13 cellular contexts compared by ENCODE assay signal in the genomic region with DNA sequence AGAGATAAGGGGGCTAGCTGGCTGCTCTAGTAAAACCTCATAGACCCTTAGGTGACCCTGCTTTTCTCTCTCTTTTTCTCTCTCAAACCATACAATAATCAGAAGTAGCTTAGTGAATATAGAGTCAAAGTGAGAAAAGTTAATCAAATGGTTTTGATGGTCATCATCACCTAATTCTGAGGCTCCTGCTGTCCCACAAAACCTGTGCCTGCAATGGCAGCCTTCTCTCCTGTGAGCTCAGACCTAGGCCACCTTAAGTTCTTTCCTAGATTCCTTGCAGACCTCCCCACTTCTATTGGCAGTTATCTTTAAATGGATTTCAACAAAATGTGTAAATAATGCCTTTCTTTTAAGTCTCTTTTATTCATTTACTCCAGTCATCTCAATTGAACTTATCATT. TPM values are rescaled to one million over a fixed set of nuclear protein-coding genes. Genes with fewer than 3 reads are reported as not detected.
DNase-seq lines count a peak whose midpoint lies in the region; ATAC-seq and TF ChIP-seq lines count a peak whose summit lies in the region.
"Had no signal": no experiment of that assay in that cellular context is flagged by ENCODE, and none has a peak within 500 bp of the region (broad histone marks: within the 10 kb centered on the region; RNA-seq: fewer than 3 reads in every experiment).

No MANE protein-coding gene starts in this region.

- no peaks in the 10 kb centered on the region for H3K27me3 ChIP-seq in BLaER1 treated with 17β-estradiol and CSF1 and Interleukin-3, amounts not matched to agents 10 nM and 100 nM
- no peaks in the 10 kb centered on the region for H3K27me3 ChIP-seq in mesenchymal stem cell (ENCODE audit: control insufficient read depth in 1 of 2, insufficient read depth in 1 of 2, low read length in 2 of 2)

- H3K9me3 Mint-ChIP-seq in activated CD4-positive, alpha-beta memory T cell treated with anti-CD3 and anti-CD28 coated beads for 36 hours: no peaks in the 10 kb centered on the region
- no peaks in the 10 kb centered on the region for H3K9me3 Mint-ChIP-seq in WTC11

- H3K9ac ChIP-seq in BLaER1 treated with 17β-estradiol and CSF1 and Interleukin-3, amounts not matched to agents 10 nM and 100 nM: peak overlapping the region in 5 of 11 experiments; percentile 80 to 85 (median 84); a peak in 7 of 22 replicates
- peak overlapping the region; percentile 92 for H3K9ac ChIP-seq in mesenchymal stem cell (ENCODE audit: low read length)

- no peak overlapping the region for H2AFZ ChIP-seq in mesenchymal stem cell (ENCODE audit: low read depth, low read length)

- H2BK15ac ChIP-seq in mesenchymal stem cell (ENCODE audit: low read depth, poor library complexity, severe bottlenecking): no peak overlapping the region

- no peak overlapping the region for H4K91ac ChIP-seq in mesenchymal stem cell (ENCODE audit: low read length)

- no peak overlapping the region for H2BK12ac ChIP-seq in mesenchymal stem cell (ENCODE audit: low read length in 2 of 2)

- POLR2A ChIA-PET in activated CD4-positive, alpha-beta memory T cell treated with anti-CD3 and anti-CD28 coated beads for 36 hours (lab: Charles Lee): interaction anchor here (1.8 to 2.4 kb wide), 2 partner anchors 106 to 120 kb away, joined by 5 to 10 read pairs; no protein-coding TSS in a partner anchor
- POLR2A ChIA-PET in WTC11 (lab: Charles Lee): interaction anchor here (0.6 kb wide), 1 partner anchor 52 kb away, joined by 5 read pairs; no protein-coding TSS in a partner anchor

- CTCF ChIA-PET in activated CD4-positive, alpha-beta memory T cell treated with anti-CD3 and anti-CD28 coated beads for 36 hours (lab: Charles Lee): interaction anchor here (0.6 to 2.3 kb wide), 7 partner anchors 8 to 514 kb away, joined by 3 to 19 read pairs (median 4); no protein-coding TSS in a partner anchor
- CTCF ChIA-PET in WTC11 (lab: Charles Lee): interaction anchor here (0.8 to 2.0 kb wide), 5 partner anchors 11 to 131 kb away, joined by 3 to 9 read pairs (median 4); no protein-coding TSS in a partner anchor

- TF ChIP-seq CTCF in GM12865 (IDR thresholded peaks at IDR 0.05; ENCODE audit: insufficient read depth, low read depth, low read length, missing control alignments) (no peak), WTC11 (IDR thresholded peaks at IDR 0.05) (no peak)

- no peak overlapping the region for H2AK5ac ChIP-seq in mesenchymal stem cell (ENCODE audit: low read length, severe bottlenecking)

- peak overlapping the region in 5 of 10 experiments; percentile 75 to 88 (median 84); a peak in 7 of 20 replicates for H3K4me3 ChIP-seq in BLaER1 treated with 17β-estradiol and CSF1 and Interleukin-3, amounts not matched to agents 10 nM and 100 nM
- H3K4me3 ChIP-seq in GM12865 (ENCODE audit: low read depth, low read length) (peak overlapping the region; percentile 91), mesenchymal stem cell (ENCODE audit: insufficient read depth in 1 of 2, low read depth in 1 of 2, low read length in 2 of 2) (no peak overlapping the region)
- H3K4me3 ChIP-seq: mucosa of descending colon had no signal

- intact Hi-C loops in activated CD4-positive, alpha-beta memory T cell treated with anti-CD3 and anti-CD28 coated beads for 36 hours (cut with micrococcal nuclease): loop anchor here (2.0 to 10.0 kb wide), 8 partner anchors 47 to 1440 kb away; a partner anchor contains a TSS
- intact Hi-C loops in sciatic nerve (cut with DNase I): no loop called here

- peaks cover 13% of the 10 kb centered on the region for H3K79me1 ChIP-seq in mesenchymal stem cell (replicated peaks; ENCODE audit: low read length, poor library complexity, severe bottlenecking)

- no peak overlapping the region for H2BK120ac ChIP-seq in mesenchymal stem cell (ENCODE audit: low read depth, low read length)

- peak overlapping the region; percentile 73 to 99 (median 89); a peak in 21 of 22 replicates for H3K4me2 ChIP-seq in BLaER1 treated with 17β-estradiol and CSF1 and Interleukin-3, amounts not matched to agents 10 nM and 100 nM
- H3K4me2 ChIP-seq in mesenchymal stem cell (ENCODE audit: low read length, poor library complexity, severe bottlenecking): no peak overlapping the region

- no peak overlapping the region for H3K23ac ChIP-seq in mesenchymal stem cell (ENCODE audit: low read length in 2 of 2)

- peaks cover 0 to 17% (median 6%) of the 10 kb centered on the region in 11 experiments; a peak in 9 of 22 replicates for H3K36me3 ChIP-seq in BLaER1 treated with 17β-estradiol and CSF1 and Interleukin-3, amounts not matched to agents 10 nM and 100 nM
- H3K36me3 ChIP-seq in mesenchymal stem cell (ENCODE audit: control insufficient read depth in 1 of 2, insufficient read depth in 2 of 2, low read depth in 1 of 2, low read length in 2 of 2): no peaks in the 10 kb centered on the region

- H3K4me1 Mint-ChIP-seq in activated CD4-positive, alpha-beta memory T cell treated with anti-CD3 and anti-CD28 coated beads for 36 hours (ENCODE audit: low read depth): peaks cover 46% of the 10 kb centered on the region
- H3K4me1 Mint-ChIP-seq in WTC11: peaks cover 21% of the 10 kb centered on the region

- no peaks in the 10 kb centered on the region for H3K27me3 Mint-ChIP-seq in activated CD4-positive, alpha-beta memory T cell treated with anti-CD3 and anti-CD28 coated beads for 36 hours
- peaks cover 10% of the 10 kb centered on the region; the same call in 1 of the 2 replicates for H3K27me3 Mint-ChIP-seq in WTC11 (ENCODE audit: low read depth)

- H3K14ac ChIP-seq in mesenchymal stem cell (ENCODE audit: low read length in 2 of 2): no peak overlapping the region

- no peak overlapping the region for H4K8ac ChIP-seq in mesenchymal stem cell (ENCODE audit: low read length)

- H3K4me3 Mint-ChIP-seq in activated CD4-positive, alpha-beta memory T cell treated with anti-CD3 and anti-CD28 coated beads for 36 hours: peak overlapping the region; percentile 51
- H3K4me3 Mint-ChIP-seq in WTC11: no peak overlapping the region

- peaks cover 8% of the 10 kb centered on the region for H3K36me3 Mint-ChIP-seq in activated CD4-positive, alpha-beta memory T cell treated with anti-CD3 and anti-CD28 coated beads for 36 hours
- no peaks in the 10 kb centered on the region for H3K36me3 Mint-ChIP-seq in WTC11

- H3K9me3 ChIP-seq in BLaER1 treated with 17β-estradiol and CSF1 and Interleukin-3, amounts not matched to agents 10 nM and 100 nM (replicated peaks in 1 of 11): no peaks in the 10 kb centered on the region
- no peaks in the 10 kb centered on the region for H3K9me3 ChIP-seq in mesenchymal stem cell (ENCODE audit: control insufficient read depth, low read length)
- H3K9me3 ChIP-seq: mucosa of descending colon had no signal

- peaks cover 37 to 74% (median 57%) of the 10 kb centered on the region in 10 experiments for H3K4me1 ChIP-seq in BLaER1 treated with 17β-estradiol and CSF1 and Interleukin-3, amounts not matched to agents 10 nM and 100 nM
- H3K4me1 ChIP-seq in mesenchymal stem cell (ENCODE audit: control insufficient read depth, insufficient read depth, low read depth, low read length): peaks cover 2% of the 10 kb centered on the region

- peak overlapping the region; percentile 29 for H3K27ac Mint-ChIP-seq in activated CD4-positive, alpha-beta memory T cell treated with anti-CD3 and anti-CD28 coated beads for 36 hours
- no peak overlapping the region for H3K27ac Mint-ChIP-seq in WTC11

- ATAC-seq in GM21529 (IDR thresholded peaks at IDR 0.05; ENCODE audit: unreplicated experiment): no peak
- no peak for ATAC-seq in sciatic nerve
- ATAC-seq in HG03159 (IDR thresholded peaks at IDR 0.05; ENCODE audit: unreplicated experiment): no peak
- ATAC-seq in WTC11: no peak

- DNase-seq in GM12865 (ENCODE audit: low read depth) (no peak), mesenchymal stem cell (no peak), sciatic nerve (ENCODE audit: low spot score) (no peak), WTC11 (ENCODE audit: low spot score) (no peak)
- no peak for DNase-seq in activated CD4-positive, alpha-beta memory T cell treated with anti-CD3 and anti-CD28 coated beads for 36 hours
- DNase-seq: activated effector memory CD4-positive, alpha-beta T cell treated with Interleukin-2 at 50 U/mL for 16 hours; cerebellar nuclear complex; NCI-H1436 had no signal

- H3K18ac ChIP-seq in mesenchymal stem cell (ENCODE audit: low read depth in 1 of 2, low read length in 2 of 2): no peak overlapping the region

- no peak overlapping the region for H3K4ac ChIP-seq in mesenchymal stem cell (ENCODE audit: low read depth in 1 of 2, low read length in 2 of 2)

- H2BK5ac ChIP-seq in mesenchymal stem cell (ENCODE audit: low read depth, low read length, poor library complexity, severe bottlenecking): no peak overlapping the region

- H3K27ac ChIP-seq in BLaER1 treated with 17β-estradiol and CSF1 and Interleukin-3, amounts not matched to agents 10 nM and 100 nM: peak overlapping the region in 7 of 11 experiments; percentile 24 to 89 (median 87); a peak in 10 of 22 replicates
- H3K27ac ChIP-seq in mesenchymal stem cell (ENCODE audit: low read length, poor library complexity, severe bottlenecking): no peak overlapping the region

- H4K20me1 ChIP-seq in BLaER1 treated with 17β-estradiol and CSF1 and Interleukin-3, amounts not matched to agents 10 nM and 100 nM: peaks cover 0 to 33% (median 21%) of the 10 kb centered on the region in 11 experiments; a peak in 12 of 22 replicates

TF ChIP-seq in WTC11, 78 proteins besides CTCF, POLR2A, EP300 and RAD21:
- TF ChIP-seq GTF2I (CRISPR knock-in tag; conservative IDR thresholded peaks at IDR 0.05): no peak

RNA-seq across cellular contexts. Expression of a gene that starts 1.5 kb away (rescaled TPM):
- 10 to 100 TPM; 49.4 to 50.2 TPM for total RNA-seq in activated CD4-positive, alpha-beta memory T cell treated with anti-CD3 and anti-CD28 coated beads for 36 hours
- polyA plus RNA-seq in mesenchymal stem cell (2013, experiment 1 of 2): 28.1 TPM
- polyA plus RNA-seq in mesenchymal stem cell (2013, experiment 2 of 2): 30.9 TPM
- 25.8 TPM for total RNA-seq in sciatic nerve
- total RNA-seq in WTC11 (2021): 34.4 to 44.3 TPM (median 40.6 TPM) in 3 replicates

RNA-seq across cellular contexts. Expression of a gene that starts 17.9 kb away (rescaled TPM):
- total RNA-seq in activated CD4-positive, alpha-beta memory T cell treated with anti-CD3 and anti-CD28 coated beads for 36 hours: not detected
- not detected for polyA plus RNA-seq in mesenchymal stem cell (2013, experiment 1 of 2)
- polyA plus RNA-seq in mesenchymal stem cell (2013, experiment 2 of 2): not detected
- total RNA-seq in sciatic nerve: 0.40 TPM
- total RNA-seq in WTC11 (2021): not detected in 3 replicates
- total RNA-seq: temporal lobe had no signal

RNA-seq across cellular contexts. Expression of a gene that starts 51.3 kb away (rescaled TPM):
- total RNA-seq in activated CD4-positive, alpha-beta memory T cell treated with anti-CD3 and anti-CD28 coated beads for 36 hours: 1 to 10 TPM; 2.1 to 2.5 TPM
- 1.2 TPM for polyA plus RNA-seq in mesenchymal stem cell (2013, experiment 1 of 2)
- polyA plus RNA-seq in mesenchymal stem cell (2013, experiment 2 of 2): 1.2 TPM
- total RNA-seq in sciatic nerve (73.4 TPM), WTC11 (2021) (9.0 to 13.3 TPM (median 9.7 TPM) in 3 replicates)
